1 cellular context compared by ENCODE assay signal in the genomic region with DNA sequence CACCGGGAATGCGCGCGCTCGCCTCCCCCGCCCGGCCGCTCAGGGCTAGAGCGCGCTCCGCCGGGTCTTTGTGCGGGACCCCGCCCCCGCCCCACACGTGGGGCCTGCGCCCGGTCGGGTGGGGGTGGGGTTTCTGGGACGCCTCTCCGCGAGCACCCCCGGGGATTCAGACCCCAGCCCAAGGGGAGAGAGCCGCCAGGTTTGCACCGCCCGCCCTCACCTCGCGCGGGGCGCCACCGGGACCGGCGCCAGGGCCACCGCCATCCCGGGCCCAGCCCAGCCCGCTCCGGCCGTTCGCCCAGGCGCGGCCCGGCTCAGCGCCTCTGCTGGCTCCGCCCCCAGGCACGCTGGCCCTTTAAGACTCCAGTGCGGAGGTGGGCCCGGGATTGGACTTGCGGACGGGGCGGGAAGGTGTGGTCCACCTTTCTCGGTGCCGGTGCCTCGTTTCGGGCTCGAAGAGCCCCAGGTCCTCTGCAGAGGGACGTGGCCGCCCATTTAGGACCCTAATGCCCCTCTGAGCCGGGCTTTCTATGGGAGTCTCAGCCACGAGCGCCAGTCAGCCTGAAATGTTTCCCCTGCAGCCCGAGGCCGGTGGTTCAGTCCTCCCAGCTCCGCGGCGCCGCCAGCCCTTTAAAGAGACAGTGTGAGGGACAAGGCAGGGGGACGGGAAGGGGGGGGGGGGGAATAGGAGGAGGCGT.
TF ChIP-seq lines count a peak whose summit lies in the region.

No MANE protein-coding gene starts in this region.

TF ChIP-seq in K562, 482 proteins besides CTCF, POLR2A, EP300 and RAD21 (continued from another document and continues in another):
- TF ChIP-seq, protein P1, sequence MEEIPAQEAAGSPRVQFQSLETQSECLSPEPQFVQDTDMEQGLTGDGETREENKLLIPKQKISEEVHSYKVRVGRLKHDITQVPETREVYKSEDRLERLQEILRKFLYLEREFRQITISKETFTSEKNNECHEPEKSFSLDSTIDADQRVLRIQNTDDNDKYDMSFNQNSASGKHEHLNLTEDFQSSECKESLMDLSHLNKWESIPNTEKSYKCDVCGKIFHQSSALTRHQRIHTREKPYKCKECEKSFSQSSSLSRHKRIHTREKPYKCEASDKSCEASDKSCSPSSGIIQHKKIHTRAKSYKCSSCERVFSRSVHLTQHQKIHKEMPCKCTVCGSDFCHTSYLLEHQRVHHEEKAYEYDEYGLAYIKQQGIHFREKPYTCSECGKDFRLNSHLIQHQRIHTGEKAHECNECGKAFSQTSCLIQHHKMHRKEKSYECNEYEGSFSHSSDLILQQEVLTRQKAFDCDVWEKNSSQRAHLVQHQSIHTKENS (CRISPR knock-in tag; IDR thresholded peaks at IDR 0.05): no peak
- TF ChIP-seq TAF9B (IDR thresholded peaks at IDR 0.05; ENCODE audit: partially characterized antibody) (no peak), CHD2 (IDR thresholded peaks at IDR 0.05; ENCODE audit: low read depth, low read length) (no peak), NONO (IDR thresholded peaks at IDR 0.05; ENCODE audit: low read depth in 2 of 2, low read length in 1 of 2) (peak in 1 of 2 experiments; percentile 99; a peak in 3 of 4 replicates), SMAD2 (IDR thresholded peaks at IDR 0.05; ENCODE audit: low read depth, low read length) (no peak), ZNF696 (CRISPR knock-in tag; conservative IDR thresholded peaks at IDR 0.05) (no peak), NCOA2 (IDR thresholded peaks at IDR 0.05; ENCODE audit: partially characterized antibody in 2 of 2) (peak in 1 of 2 experiments; percentile 97), KLF13 (tag; IDR thresholded peaks at IDR 0.05; ENCODE audit: borderline replicate concordance, low read depth) (peak; percentile 86), ZNF507 (tag; conservative IDR thresholded peaks at IDR 0.05) (no peak), ARNT (IDR thresholded peaks at IDR 0.05) (no peak), TAF1 (IDR thresholded peaks at IDR 0.05; ENCODE audit: control insufficient read depth, extremely low read depth, insufficient read depth, low read length, severe bottlenecking) (peak; percentile 54), PML (IDR thresholded peaks at IDR 0.05; ENCODE audit: low read length) (no peak), RBM17 (IDR thresholded peaks at IDR 0.05; ENCODE audit: borderline replicate concordance, low read depth, low read length) (no peak), KAT2B (IDR thresholded peaks at IDR 0.05; ENCODE audit: low read depth, low read length) (no peak), FIP1L1 (IDR thresholded peaks at IDR 0.05; ENCODE audit: low read depth, low read length, poor library complexity, severe bottlenecking) (peak; percentile 37), CCNT2 (IDR thresholded peaks at IDR 0.05; ENCODE audit: borderline replicate concordance, extremely low read depth, insufficient read length, low read depth, low read length) (peak; percentile 74)
- TF ChIP-seq, protein P2, sequence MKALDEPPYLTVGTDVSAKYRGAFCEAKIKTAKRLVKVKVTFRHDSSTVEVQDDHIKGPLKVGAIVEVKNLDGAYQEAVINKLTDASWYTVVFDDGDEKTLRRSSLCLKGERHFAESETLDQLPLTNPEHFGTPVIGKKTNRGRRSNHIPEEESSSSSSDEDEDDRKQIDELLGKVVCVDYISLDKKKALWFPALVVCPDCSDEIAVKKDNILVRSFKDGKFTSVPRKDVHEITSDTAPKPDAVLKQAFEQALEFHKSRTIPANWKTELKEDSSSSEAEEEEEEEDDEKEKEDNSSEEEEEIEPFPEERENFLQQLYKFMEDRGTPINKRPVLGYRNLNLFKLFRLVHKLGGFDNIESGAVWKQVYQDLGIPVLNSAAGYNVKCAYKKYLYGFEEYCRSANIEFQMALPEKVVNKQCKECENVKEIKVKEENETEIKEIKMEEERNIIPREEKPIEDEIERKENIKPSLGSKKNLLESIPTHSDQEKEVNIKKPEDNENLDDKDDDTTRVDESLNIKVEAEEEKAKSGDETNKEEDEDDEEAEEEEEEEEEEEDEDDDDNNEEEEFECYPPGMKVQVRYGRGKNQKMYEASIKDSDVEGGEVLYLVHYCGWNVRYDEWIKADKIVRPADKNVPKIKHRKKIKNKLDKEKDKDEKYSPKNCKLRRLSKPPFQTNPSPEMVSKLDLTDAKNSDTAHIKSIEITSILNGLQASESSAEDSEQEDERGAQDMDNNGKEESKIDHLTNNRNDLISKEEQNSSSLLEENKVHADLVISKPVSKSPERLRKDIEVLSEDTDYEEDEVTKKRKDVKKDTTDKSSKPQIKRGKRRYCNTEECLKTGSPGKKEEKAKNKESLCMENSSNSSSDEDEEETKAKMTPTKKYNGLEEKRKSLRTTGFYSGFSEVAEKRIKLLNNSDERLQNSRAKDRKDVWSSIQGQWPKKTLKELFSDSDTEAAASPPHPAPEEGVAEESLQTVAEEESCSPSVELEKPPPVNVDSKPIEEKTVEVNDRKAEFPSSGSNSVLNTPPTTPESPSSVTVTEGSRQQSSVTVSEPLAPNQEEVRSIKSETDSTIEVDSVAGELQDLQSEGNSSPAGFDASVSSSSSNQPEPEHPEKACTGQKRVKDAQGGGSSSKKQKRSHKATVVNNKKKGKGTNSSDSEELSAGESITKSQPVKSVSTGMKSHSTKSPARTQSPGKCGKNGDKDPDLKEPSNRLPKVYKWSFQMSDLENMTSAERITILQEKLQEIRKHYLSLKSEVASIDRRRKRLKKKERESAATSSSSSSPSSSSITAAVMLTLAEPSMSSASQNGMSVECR (CRISPR knock-in tag; IDR thresholded peaks at IDR 0.05): peak; percentile 76; the same call in 1 of the 2 replicates
- TF ChIP-seq, protein P3, sequence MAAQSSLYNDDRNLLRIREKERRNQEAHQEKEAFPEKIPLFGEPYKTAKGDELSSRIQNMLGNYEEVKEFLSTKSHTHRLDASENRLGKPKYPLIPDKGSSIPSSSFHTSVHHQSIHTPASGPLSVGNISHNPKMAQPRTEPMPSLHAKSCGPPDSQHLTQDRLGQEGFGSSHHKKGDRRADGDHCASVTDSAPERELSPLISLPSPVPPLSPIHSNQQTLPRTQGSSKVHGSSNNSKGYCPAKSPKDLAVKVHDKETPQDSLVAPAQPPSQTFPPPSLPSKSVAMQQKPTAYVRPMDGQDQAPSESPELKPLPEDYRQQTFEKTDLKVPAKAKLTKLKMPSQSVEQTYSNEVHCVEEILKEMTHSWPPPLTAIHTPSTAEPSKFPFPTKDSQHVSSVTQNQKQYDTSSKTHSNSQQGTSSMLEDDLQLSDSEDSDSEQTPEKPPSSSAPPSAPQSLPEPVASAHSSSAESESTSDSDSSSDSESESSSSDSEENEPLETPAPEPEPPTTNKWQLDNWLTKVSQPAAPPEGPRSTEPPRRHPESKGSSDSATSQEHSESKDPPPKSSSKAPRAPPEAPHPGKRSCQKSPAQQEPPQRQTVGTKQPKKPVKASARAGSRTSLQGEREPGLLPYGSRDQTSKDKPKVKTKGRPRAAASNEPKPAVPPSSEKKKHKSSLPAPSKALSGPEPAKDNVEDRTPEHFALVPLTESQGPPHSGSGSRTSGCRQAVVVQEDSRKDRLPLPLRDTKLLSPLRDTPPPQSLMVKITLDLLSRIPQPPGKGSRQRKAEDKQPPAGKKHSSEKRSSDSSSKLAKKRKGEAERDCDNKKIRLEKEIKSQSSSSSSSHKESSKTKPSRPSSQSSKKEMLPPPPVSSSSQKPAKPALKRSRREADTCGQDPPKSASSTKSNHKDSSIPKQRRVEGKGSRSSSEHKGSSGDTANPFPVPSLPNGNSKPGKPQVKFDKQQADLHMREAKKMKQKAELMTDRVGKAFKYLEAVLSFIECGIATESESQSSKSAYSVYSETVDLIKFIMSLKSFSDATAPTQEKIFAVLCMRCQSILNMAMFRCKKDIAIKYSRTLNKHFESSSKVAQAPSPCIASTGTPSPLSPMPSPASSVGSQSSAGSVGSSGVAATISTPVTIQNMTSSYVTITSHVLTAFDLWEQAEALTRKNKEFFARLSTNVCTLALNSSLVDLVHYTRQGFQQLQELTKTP (IDR thresholded peaks at IDR 0.05; ENCODE audit: low read depth in 1 of 2, partially characterized antibody in 2 of 2): no peak
- TF ChIP-seq, protein P4, sequence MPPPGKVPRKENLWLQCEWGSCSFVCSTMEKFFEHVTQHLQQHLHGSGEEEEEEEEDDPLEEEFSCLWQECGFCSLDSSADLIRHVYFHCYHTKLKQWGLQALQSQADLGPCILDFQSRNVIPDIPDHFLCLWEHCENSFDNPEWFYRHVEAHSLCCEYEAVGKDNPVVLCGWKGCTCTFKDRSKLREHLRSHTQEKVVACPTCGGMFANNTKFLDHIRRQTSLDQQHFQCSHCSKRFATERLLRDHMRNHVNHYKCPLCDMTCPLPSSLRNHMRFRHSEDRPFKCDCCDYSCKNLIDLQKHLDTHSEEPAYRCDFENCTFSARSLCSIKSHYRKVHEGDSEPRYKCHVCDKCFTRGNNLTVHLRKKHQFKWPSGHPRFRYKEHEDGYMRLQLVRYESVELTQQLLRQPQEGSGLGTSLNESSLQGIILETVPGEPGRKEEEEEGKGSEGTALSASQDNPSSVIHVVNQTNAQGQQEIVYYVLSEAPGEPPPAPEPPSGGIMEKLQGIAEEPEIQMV (tag; conservative IDR thresholded peaks at IDR 0.05; ENCODE audit: low read depth): no peak
- TF ChIP-seq, protein P5, sequence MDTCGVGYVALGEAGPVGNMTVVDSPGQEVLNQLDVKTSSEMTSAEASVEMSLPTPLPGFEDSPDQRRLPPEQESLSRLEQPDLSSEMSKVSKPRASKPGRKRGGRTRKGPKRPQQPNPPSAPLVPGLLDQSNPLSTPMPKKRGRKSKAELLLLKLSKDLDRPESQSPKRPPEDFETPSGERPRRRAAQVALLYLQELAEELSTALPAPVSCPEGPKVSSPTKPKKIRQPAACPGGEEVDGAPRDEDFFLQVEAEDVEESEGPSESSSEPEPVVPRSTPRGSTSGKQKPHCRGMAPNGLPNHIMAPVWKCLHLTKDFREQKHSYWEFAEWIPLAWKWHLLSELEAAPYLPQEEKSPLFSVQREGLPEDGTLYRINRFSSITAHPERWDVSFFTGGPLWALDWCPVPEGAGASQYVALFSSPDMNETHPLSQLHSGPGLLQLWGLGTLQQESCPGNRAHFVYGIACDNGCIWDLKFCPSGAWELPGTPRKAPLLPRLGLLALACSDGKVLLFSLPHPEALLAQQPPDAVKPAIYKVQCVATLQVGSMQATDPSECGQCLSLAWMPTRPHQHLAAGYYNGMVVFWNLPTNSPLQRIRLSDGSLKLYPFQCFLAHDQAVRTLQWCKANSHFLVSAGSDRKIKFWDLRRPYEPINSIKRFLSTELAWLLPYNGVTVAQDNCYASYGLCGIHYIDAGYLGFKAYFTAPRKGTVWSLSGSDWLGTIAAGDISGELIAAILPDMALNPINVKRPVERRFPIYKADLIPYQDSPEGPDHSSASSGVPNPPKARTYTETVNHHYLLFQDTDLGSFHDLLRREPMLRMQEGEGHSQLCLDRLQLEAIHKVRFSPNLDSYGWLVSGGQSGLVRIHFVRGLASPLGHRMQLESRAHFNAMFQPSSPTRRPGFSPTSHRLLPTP (IDR thresholded peaks at IDR 0.05; ENCODE audit: borderline replicate concordance, extremely low read depth, insufficient read length): no peak
- TF ChIP-seq, protein P6, sequence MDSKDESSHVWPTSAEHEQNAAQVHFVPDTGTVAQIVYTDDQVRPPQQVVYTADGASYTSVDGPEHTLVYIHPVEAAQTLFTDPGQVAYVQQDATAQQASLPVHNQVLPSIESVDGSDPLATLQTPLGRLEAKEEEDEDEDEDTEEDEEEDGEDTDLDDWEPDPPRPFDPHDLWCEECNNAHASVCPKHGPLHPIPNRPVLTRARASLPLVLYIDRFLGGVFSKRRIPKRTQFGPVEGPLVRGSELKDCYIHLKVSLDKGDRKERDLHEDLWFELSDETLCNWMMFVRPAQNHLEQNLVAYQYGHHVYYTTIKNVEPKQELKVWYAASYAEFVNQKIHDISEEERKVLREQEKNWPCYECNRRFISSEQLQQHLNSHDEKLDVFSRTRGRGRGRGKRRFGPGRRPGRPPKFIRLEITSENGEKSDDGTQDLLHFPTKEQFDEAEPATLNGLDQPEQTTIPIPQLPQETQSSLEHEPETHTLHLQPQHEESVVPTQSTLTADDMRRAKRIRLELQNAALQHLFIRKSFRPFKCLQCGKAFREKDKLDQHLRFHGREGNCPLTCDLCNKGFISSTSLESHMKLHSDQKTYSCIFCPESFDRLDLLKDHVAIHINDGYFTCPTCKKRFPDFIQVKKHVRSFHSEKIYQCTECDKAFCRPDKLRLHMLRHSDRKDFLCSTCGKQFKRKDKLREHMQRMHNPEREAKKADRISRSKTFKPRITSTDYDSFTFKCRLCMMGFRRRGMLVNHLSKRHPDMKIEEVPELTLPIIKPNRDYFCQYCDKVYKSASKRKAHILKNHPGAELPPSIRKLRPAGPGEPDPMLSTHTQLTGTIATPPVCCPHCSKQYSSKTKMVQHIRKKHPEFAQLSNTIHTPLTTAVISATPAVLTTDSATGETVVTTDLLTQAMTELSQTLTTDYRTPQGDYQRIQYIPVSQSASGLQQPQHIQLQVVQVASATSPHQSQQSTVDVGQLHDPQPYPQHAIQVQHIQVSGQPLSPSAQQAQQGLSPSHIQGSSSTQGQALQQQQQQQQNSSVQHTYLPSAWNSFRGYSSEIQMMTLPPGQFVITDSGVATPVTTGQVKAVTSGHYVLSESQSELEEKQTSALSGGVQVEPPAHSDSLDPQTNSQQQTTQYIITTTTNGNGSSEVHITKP (IDR thresholded peaks at IDR 0.05; ENCODE audit: partially characterized antibody): peak; percentile 100
- TF ChIP-seq, protein P7, sequence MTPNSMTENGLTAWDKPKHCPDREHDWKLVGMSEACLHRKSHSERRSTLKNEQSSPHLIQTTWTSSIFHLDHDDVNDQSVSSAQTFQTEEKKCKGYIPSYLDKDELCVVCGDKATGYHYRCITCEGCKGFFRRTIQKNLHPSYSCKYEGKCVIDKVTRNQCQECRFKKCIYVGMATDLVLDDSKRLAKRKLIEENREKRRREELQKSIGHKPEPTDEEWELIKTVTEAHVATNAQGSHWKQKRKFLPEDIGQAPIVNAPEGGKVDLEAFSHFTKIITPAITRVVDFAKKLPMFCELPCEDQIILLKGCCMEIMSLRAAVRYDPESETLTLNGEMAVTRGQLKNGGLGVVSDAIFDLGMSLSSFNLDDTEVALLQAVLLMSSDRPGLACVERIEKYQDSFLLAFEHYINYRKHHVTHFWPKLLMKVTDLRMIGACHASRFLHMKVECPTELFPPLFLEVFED (CRISPR knock-in tag; conservative IDR thresholded peaks at IDR 0.05): no peak
- TF ChIP-seq, protein P8, sequence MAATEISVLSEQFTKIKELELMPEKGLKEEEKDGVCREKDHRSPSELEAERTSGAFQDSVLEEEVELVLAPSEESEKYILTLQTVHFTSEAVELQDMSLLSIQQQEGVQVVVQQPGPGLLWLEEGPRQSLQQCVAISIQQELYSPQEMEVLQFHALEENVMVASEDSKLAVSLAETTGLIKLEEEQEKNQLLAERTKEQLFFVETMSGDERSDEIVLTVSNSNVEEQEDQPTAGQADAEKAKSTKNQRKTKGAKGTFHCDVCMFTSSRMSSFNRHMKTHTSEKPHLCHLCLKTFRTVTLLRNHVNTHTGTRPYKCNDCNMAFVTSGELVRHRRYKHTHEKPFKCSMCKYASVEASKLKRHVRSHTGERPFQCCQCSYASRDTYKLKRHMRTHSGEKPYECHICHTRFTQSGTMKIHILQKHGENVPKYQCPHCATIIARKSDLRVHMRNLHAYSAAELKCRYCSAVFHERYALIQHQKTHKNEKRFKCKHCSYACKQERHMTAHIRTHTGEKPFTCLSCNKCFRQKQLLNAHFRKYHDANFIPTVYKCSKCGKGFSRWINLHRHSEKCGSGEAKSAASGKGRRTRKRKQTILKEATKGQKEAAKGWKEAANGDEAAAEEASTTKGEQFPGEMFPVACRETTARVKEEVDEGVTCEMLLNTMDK (IDR thresholded peaks at IDR 0.05; ENCODE audit: borderline replicate concordance, insufficient read depth, low read depth, low read length, poor library complexity, severe bottlenecking): no peak
